ENCODE assay signal across 20 cellular contexts in genomic region chr11:1683904-1684572, GRCh38. TPM values are rescaled to one million over a fixed set of nuclear protein-coding genes. Genes with fewer than 3 reads are reported as not detected.
"Had no signal": no experiment of that assay in that cellular context is flagged by ENCODE, and none has a peak within 500 bp of the region (broad histone marks: within the 10 kb centered on the region; RNA-seq: fewer than 3 reads in every experiment).

No MANE protein-coding gene starts in this region.

RNA-seq across cellular contexts. Expression of gene KRTAP5-6, which starts 13.0 kb away (rescaled TPM):
- total RNA-seq: cardiac muscle cell, chondrocyte, colonic mucosa, endothelial cell of umbilical vein, epithelial cell of proximal tubule, esophagus squamous epithelium, gastrocnemius medialis, glomerular endothelial cell, heart right ventricle, kidney, left colon, left lung, left ventricle myocardium superior, lung, mammary epithelial cell, mesothelial cell of epicardium, mucosa of descending colon had no signal
- polyA plus RNA-seq: cardiac muscle cell, endothelial cell of umbilical vein, esophagus, heart right ventricle, immature natural killer cell, lung, mammary epithelial cell had no signal

RNA-seq across cellular contexts. Expression of gene KRTAP5-5, which starts 54.5 kb away (rescaled TPM):
- total RNA-seq: cardiac muscle cell, chondrocyte, colonic mucosa, dermis microvascular lymphatic vessel endothelial cell, endothelial cell of umbilical vein, epithelial cell of proximal tubule, esophagus squamous epithelium, gastrocnemius medialis, glomerular endothelial cell, heart right ventricle, kidney, left lung, left ventricle myocardium superior, lung, mammary epithelial cell, mesothelial cell of epicardium had no signal
- polyA plus RNA-seq: cardiac muscle cell, endothelial cell of umbilical vein, esophagus, heart right ventricle, immature natural killer cell, lung, mammary epithelial cell had no signal
